8 cellular contexts compared by ENCODE assay signal in the genomic region with DNA sequence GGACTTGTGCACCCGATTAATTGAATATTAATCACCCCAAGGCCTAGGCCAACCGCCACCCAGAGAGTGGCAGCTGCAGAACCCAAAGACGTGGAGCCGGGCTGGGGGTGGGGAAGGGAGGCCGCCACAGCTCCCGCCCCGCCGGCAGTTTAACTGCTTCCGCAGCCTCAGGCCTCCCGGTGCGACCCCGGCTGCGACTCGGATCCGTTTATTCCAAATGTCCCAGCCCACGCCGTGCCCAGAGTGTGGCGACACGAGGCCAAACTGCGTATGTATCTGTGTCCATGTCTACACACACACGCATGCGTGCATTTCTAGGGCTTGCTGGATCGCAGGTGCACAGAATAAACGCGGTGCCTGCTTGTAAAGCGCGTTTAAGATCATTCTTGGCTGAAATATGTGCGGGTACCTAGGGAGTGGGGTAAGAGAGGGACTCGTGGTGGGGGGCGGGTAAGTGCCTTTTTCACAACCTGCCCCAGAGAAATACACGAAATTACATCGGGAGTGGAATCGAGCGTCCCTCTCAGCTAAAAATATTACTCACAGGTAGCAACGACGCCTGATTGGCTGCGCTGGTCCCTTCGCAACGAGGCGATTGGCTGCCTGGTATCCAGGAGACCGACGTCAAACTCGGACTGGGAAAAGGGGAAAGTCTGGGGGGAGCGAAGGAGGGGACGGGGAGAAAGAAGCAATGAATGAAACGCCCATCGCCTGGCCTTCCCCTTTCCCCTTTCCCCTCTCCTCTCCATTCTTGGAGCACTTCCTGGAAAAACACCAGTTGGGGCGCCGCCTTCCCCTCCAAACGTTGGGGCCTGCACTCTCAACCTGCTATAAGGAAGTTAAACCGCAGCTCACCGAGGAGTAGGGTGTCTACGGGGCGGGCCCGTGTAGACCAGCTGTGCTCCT. TPM values are rescaled to one million over a fixed set of nuclear protein-coding genes. Genes with fewer than 3 reads are reported as not detected.
DNase-seq lines count a peak whose midpoint lies in the region; ATAC-seq and TF ChIP-seq lines count a peak whose summit lies in the region.

No MANE protein-coding gene starts in this region.

- ATAC-seq in GM21619 (IDR thresholded peaks at IDR 0.05; ENCODE audit: unreplicated experiment) = peak; percentile 35
- peak; percentile 70 for ATAC-seq in mucosa of descending colon

- H3K9me3 ChIP-seq in mucosa of descending colon = no peaks in the 10 kb centered on the region

- no peaks in the 10 kb centered on the region for H3K36me3 ChIP-seq in mucosa of descending colon (ENCODE audit: low read depth)

- DNase-seq in DMS 273 (lab: John Stamatoyannopoulos, UW; ENCODE audit: unreplicated experiment) (peak; percentile 99), OCI-M2 (lab: John Stamatoyannopoulos, UW; ENCODE audit: unreplicated experiment) (peak; percentile 58), epithelial cell of proximal tubule (ENCODE audit: low read depth) (peak; percentile 86), mucosa of descending colon (peak; percentile 94 to 97 (median 96))
- DNase-seq in Jurkat, Clone E6-1 (ENCODE audit: low read depth, low spot score) = peak; percentile 90
- peak; percentile 80 for DNase-seq in activated T-cell treated with anti-CD3 and anti-CD28 coated beads, Interleukin-2, amount 50 U/mL, for 1 hour
- DNase-seq in stimulated activated CD8-positive, alpha-beta memory T cell treated with anti-CD3 and anti-CD28 coated beads, Interleukin-4, amount 100 ng/mL, for 1 hour (ENCODE audit: low read depth in 2 of 2, low spot score in 1 of 2) = peak; percentile 53 to 70

- H3K4me3 ChIP-seq in Jurkat, Clone E6-1 (ENCODE audit: low read length) = peak overlapping the region; percentile 85
- H3K4me3 ChIP-seq in epithelial cell of proximal tubule (ENCODE audit: low read depth, low read length) (peak overlapping the region; percentile 84), mucosa of descending colon (peak overlapping the region; percentile 95)

- intact Hi-C loops in mucosa of descending colon (cut with DNase I, micrococcal nuclease) = loop anchor here (5.0 to 10.0 kb wide), 2 partner anchors 48 to 80 kb away; no protein-coding TSS in a partner anchor

- no peak for TF ChIP-seq CTCF in epithelial cell of proximal tubule (conservative IDR thresholded peaks at IDR 0.05; ENCODE audit: low read depth, low read length)
- TF ChIP-seq CTCF in mucosa of descending colon (IDR thresholded peaks at IDR 0.05) = no peak

- peaks cover 21% of the 10 kb centered on the region for H3K4me1 ChIP-seq in mucosa of descending colon (ENCODE audit: low read depth)

RNA-seq across cellular contexts. Expression of gene TOB1, which starts 1.0 kb away (rescaled TPM):
- 13.0 TPM for polyA plus RNA-seq in Jurkat, Clone E6-1 (2012; ENCODE audit: insufficient read depth, insufficient read length)
- 4.4 and 4.6 TPM in 2 replicates for total RNA-seq in epithelial cell of proximal tubule
- 100 to 1,000 TPM; 120 to 156 (median 128) TPM for total RNA-seq in mucosa of descending colon

RNA-seq across cellular contexts. Expression of gene WFIKKN2, which starts 31.8 kb away (rescaled TPM):
- polyA plus RNA-seq in Jurkat, Clone E6-1 (2012; ENCODE audit: insufficient read depth, insufficient read length) = not detected
- not detected in 2 replicates for total RNA-seq in epithelial cell of proximal tubule
- total RNA-seq in mucosa of descending colon = under 1 TPM; 0.07 to 0.76 (median 0.17) TPM

Comparison
In these comparisons a context has a peak if more than half of its experiments do, and no peak if none do; other contexts are left out.
1. Peak in every context shown above with its lines: DNase-seq, ATAC-seq and H3K4me3 ChIP-seq.
2. RNA of gene TOB1, which starts 1.0 kb away (total RNA-seq): 120 to 156 TPM in mucosa of descending colon; 4.4 to 4.6 TPM in epithelial cell of proximal tubule; every median in the first group is over 10 times any median in the second.